In genomic region chr13:24456396-24456795, GRCh38 we compare ENCODE assay signal across 4 cellular contexts.
"Had no signal": no experiment of that assay in that cellular context is flagged by ENCODE, and none has a peak within 500 bp of the region (broad histone marks: within the 10 kb centered on the region; RNA-seq: fewer than 3 reads in every experiment).

No MANE protein-coding gene starts in this region.

- H3K4me3 ChIP-seq: GM23338 had no signal

- DNase-seq: H9, HCEC 1CT, IMR-90 had no signal

- H3K4me2 ChIP-seq: GM23338 had no signal
